Comparison of ENCODE assay signal across 13 cellular contexts in genomic region chr10:79914410-79914997, GRCh38. TPM values are rescaled to one million over a fixed set of nuclear protein-coding genes. Genes with fewer than 3 reads are reported as not detected.
DNase-seq lines count a peak whose midpoint lies in the region; FAIRE-seq and TF ChIP-seq lines count a peak whose summit lies in the region.
"Not testable (repeated sequence)": the region's sequence is repeated elsewhere in the genome, so short reads cannot be mapped to it uniquely, and the experiment has no call there.
"Had no signal": no experiment of that assay in that cellular context is flagged by ENCODE, and none has a peak within 500 bp of the region (broad histone marks: within the 10 kb centered on the region; RNA-seq: fewer than 3 reads in every experiment).

No MANE protein-coding gene starts in this region.

- H3K27ac ChIP-seq in OCI-LY3 (ENCODE audit: low read length); VCaP; endodermal cell (ENCODE audit: low read depth, low read length): not testable (repeated sequence)
- H3K27ac ChIP-seq in left ventricle myocardium inferior (replicated peaks), result peak overlapping the region; percentile 60

- WGBS in endodermal cell (ENCODE audit: insufficient coverage in 1 of 2, insufficient read length in 1 of 2), 2 experiments, result no CpG with 5 or more reads among the region's 2 CpGs

- H3K4me3 Mint-ChIP-seq in HFFc6; endodermal cell; osteocyte (ENCODE audit: unreplicated experiment): not testable (repeated sequence)

- H3K27me3 ChIP-seq in OCI-LY3 (ENCODE audit: low read depth, low read length); endodermal cell (ENCODE audit: control insufficient read depth, insufficient read depth, low read length, poor library complexity, severe bottlenecking); left ventricle myocardium inferior (ENCODE audit: low read depth): not testable (repeated sequence)

- not testable (repeated sequence) for H3K9me3 ChIP-seq in OCI-LY3 (ENCODE audit: insufficient read depth, low read length); endodermal cell (ENCODE audit: control insufficient read depth, low read length); left ventricle myocardium inferior (replicated peaks)

- H3K9me3 Mint-ChIP-seq in HFFc6; endodermal cell; osteocyte (ENCODE audit: unreplicated experiment): not testable (repeated sequence)

- intact Hi-C loops in left ventricle myocardium inferior (cut with micrococcal nuclease), result not testable (repeated sequence)

- H4K20me1 ChIP-seq in OCI-LY3 (ENCODE audit: insufficient read depth, low read length), result not testable (repeated sequence)

- not testable (repeated sequence) for H3K79me2 ChIP-seq in OCI-LY3 (ENCODE audit: low read length)

- not testable (repeated sequence) for H3K4me2 ChIP-seq in OCI-LY3 (ENCODE audit: low read length)

- not testable (repeated sequence) for H3K36me3 Mint-ChIP-seq in HFFc6 (ENCODE audit: low read depth); endodermal cell (ENCODE audit: low read depth); osteocyte (ENCODE audit: unreplicated experiment)

- H3K4me3 ChIP-seq in OCI-LY3 (ENCODE audit: low read length); endodermal cell (ENCODE audit: low read length); left ventricle myocardium inferior: not testable (repeated sequence)

- not testable (repeated sequence) for H3K27me3 Mint-ChIP-seq in HFFc6 (ENCODE audit: insufficient read depth); endodermal cell (ENCODE audit: insufficient read depth)
- H3K27me3 Mint-ChIP-seq in osteocyte (ENCODE audit: unreplicated experiment), result peaks cover 13% of the 10 kb centered on the region

- peaks cover 31% of the 10 kb centered on the region for H3K4me1 ChIP-seq in OCI-LY3 (ENCODE audit: low read length)
- not testable (repeated sequence) for H3K4me1 ChIP-seq in endodermal cell (ENCODE audit: control insufficient read depth, insufficient read depth, low read length)
- H3K4me1 ChIP-seq in left ventricle myocardium inferior, result peaks cover 36% of the 10 kb centered on the region

- H3K4me1 Mint-ChIP-seq in HFFc6 (ENCODE audit: low read depth); endodermal cell; osteocyte (ENCODE audit: unreplicated experiment): not testable (repeated sequence)

- not testable (repeated sequence) for H3K27ac Mint-ChIP-seq in HFFc6; endodermal cell; osteocyte (ENCODE audit: unreplicated experiment)

- H3K36me3 ChIP-seq in OCI-LY3 (replicated peaks; ENCODE audit: low read depth, low read length); endodermal cell (ENCODE audit: control insufficient read depth, insufficient read depth, low read length); left ventricle myocardium inferior: not testable (repeated sequence)

- DNase-seq in D721Med (ENCODE audit: insufficient read length, low spot score); endodermal cell; left ventricle myocardium inferior; osteocyte (ENCODE audit: extremely low spot score, unreplicated experiment): not testable (repeated sequence)
- peak; percentile 12 for DNase-seq in HFFc6

- TF ChIP-seq CTCF in D721Med (IDR thresholded peaks at IDR 0.05; ENCODE audit: insufficient read depth, missing control alignments), result peak; percentile 13
- TF ChIP-seq CTCF in HFFc6 (IDR thresholded peaks at IDR 0.05), result peak; percentile 67
- peak; percentile 11; the same call in 1 of the 2 replicates for TF ChIP-seq CTCF in OCI-LY3 (IDR thresholded peaks at IDR 0.05; ENCODE audit: low read depth, low read length)
- peak; percentile 30 for TF ChIP-seq CTCF in VCaP (conservative IDR thresholded peaks at IDR 0.05)
- peak; percentile 64 for TF ChIP-seq CTCF in endodermal cell (conservative IDR thresholded peaks at IDR 0.05)
- peak; percentile 24 for TF ChIP-seq CTCF in left ventricle myocardium inferior (IDR thresholded peaks at IDR 0.05; ENCODE audit: borderline replicate concordance)
- peak; percentile 54 for TF ChIP-seq CTCF in osteocyte (IDR thresholded peaks at IDR 0.05)

- not testable (repeated sequence) for H2AFZ ChIP-seq in OCI-LY3 (ENCODE audit: low read depth, low read length)

- H3K9ac ChIP-seq in OCI-LY3 (ENCODE audit: low read length); endodermal cell (ENCODE audit: extremely low read depth, low read length, poor library complexity, severe bottlenecking): not testable (repeated sequence)

- FAIRE-seq in D721Med (lab: Jason Lieb, UNC), result not testable (repeated sequence)

RNA-seq across cellular contexts. Expression of gene SFTPD, which starts 34.4 kb away (rescaled TPM):
- not detected for total RNA-seq in HFFc6 (2021; fragmentation: NEBNext Ultra II Directional; extraction: Animal tissue kit (Norgen Biotek cat#: 25700))
- total RNA-seq in endodermal cell (under 1 TPM; 0.42 to 0.86 TPM), left ventricle myocardium inferior (0.49 TPM), osteocyte (0.35 and 0.60 TPM in 2 replicates)
- polyA plus RNA-seq in endodermal cell (2013, experiment 1 of 2), result not detected
- polyA plus RNA-seq in endodermal cell (2013, experiment 2 of 2), result not detected
- total RNA-seq: activated naive CD4-positive, alpha-beta T cell treated with anti-CD3 and anti-CD28 coated beads for 36 hours; Daoy; H4; HT-29; vagina had no signal
- polyA plus RNA-seq: immature natural killer cell had no signal

Comparison
In these comparisons a context has a peak if more than half of its experiments do, and no peak if none do; other contexts are left out.
1. CTCF ChIP-seq: peak in every context shown above with its lines; median percentile 67 in HFFc6; 64 in endodermal cell; 54 in osteocyte; 30 in VCaP; 24 in left ventricle myocardium inferior; 13 in D721Med; 11 in OCI-LY3.